Comparison of ENCODE assay signal across 25 cellular contexts in genomic region chr3:87335931-87336330, GRCh38. TPM values are rescaled to one million over a fixed set of nuclear protein-coding genes. Genes with fewer than 3 reads are reported as not detected.
DNase-seq lines count a peak whose midpoint lies in the region; ATAC-seq, FAIRE-seq and TF ChIP-seq lines count a peak whose summit lies in the region.
"Had no signal": no experiment of that assay in that cellular context is flagged by ENCODE, and none has a peak within 500 bp of the region (broad histone marks: within the 10 kb centered on the region; RNA-seq: fewer than 3 reads in every experiment).

No MANE protein-coding gene starts in this region.

- no peaks in the 10 kb centered on the region for H3K27me3 ChIP-seq in mammary epithelial cell (ENCODE audit: insufficient read depth, low read length)
- H3K27me3 ChIP-seq in breast epithelium = no peaks in the 10 kb centered on the region
- H3K27me3 ChIP-seq in endothelial cell of umbilical vein (ENCODE audit: control insufficient read depth in 2 of 2, insufficient read depth in 2 of 2, low read length in 2 of 2) = no peaks in the 10 kb centered on the region
- H3K27me3 ChIP-seq in CD4-positive, alpha-beta T cell (ENCODE audit: control insufficient read depth, insufficient read depth, low read length) = no peaks in the 10 kb centered on the region
- H3K27me3 ChIP-seq: BLaER1 treated with 17β-estradiol and CSF1 and Interleukin-3, amounts not matched to agents 10 nM and 100 nM; MG63 had no signal

- H3K79me2 ChIP-seq in mammary epithelial cell (ENCODE audit: insufficient read depth, low read length) = no peaks in the 10 kb centered on the region
- no peaks in the 10 kb centered on the region for H3K79me2 ChIP-seq in endothelial cell of umbilical vein (ENCODE audit: control insufficient read depth, insufficient read depth, low read length)

- peaks cover 18% of the 10 kb centered on the region for H3K4me1 ChIP-seq in mammary epithelial cell (ENCODE audit: insufficient read depth, low read length)
- H3K4me1 ChIP-seq in breast epithelium = no peaks in the 10 kb centered on the region
- H3K4me1 ChIP-seq in endothelial cell of umbilical vein (ENCODE audit: control insufficient read depth, extremely low read depth, insufficient read depth, low read length) = peaks cover 40% of the 10 kb centered on the region
- H3K4me1 ChIP-seq: BLaER1 treated with 17β-estradiol and CSF1 and Interleukin-3, amounts not matched to agents 10 nM and 100 nM had no signal

- no peak overlapping the region for H3K4me3 ChIP-seq in mammary epithelial cell (replicated peaks in 1 of 3; ENCODE audit: insufficient read depth in 1 of 3, low read depth in 2 of 3, low read length in 3 of 3)
- H3K4me3 ChIP-seq in breast epithelium = no peak overlapping the region
- H3K4me3 ChIP-seq in endothelial cell of umbilical vein (replicated peaks in 1 of 3; ENCODE audit: insufficient read depth in 1 of 3, low read depth in 1 of 3, low read length in 3 of 3) = no peak overlapping the region
- H3K4me3 ChIP-seq: BLaER1 treated with 17β-estradiol and CSF1 and Interleukin-3, amounts not matched to agents 10 nM and 100 nM; MG63 had no signal

- no peaks in the 10 kb centered on the region for H3K36me3 ChIP-seq in mammary epithelial cell (ENCODE audit: insufficient read depth, low read length)
- H3K36me3 ChIP-seq in breast epithelium = no peaks in the 10 kb centered on the region
- H3K36me3 ChIP-seq in endothelial cell of umbilical vein (ENCODE audit: control insufficient read depth in 2 of 2, extremely low read depth in 1 of 2, insufficient read depth in 2 of 2, low read length in 2 of 2) = no peaks in the 10 kb centered on the region
- H3K36me3 ChIP-seq: BLaER1 treated with 17β-estradiol and CSF1 and Interleukin-3, amounts not matched to agents 10 nM and 100 nM; MG63 had no signal

- no peaks in the 10 kb centered on the region for H3K27me3 Mint-ChIP-seq in CD4-positive, alpha-beta T cell
- H3K27me3 Mint-ChIP-seq: CD4-positive, alpha-beta memory T cell had no signal

- TF ChIP-seq CTCF in mammary epithelial cell (conservative IDR thresholded peaks at IDR 0.05 in 1 of 2, IDR thresholded peaks at IDR 0.05 in 1 of 2; ENCODE audit: extremely low read depth in 1 of 2, insufficient read depth in 1 of 2, low read depth in 1 of 2, low read length in 2 of 2) (no peak), breast epithelium (IDR thresholded peaks at IDR 0.05) (no peak), endothelial cell of umbilical vein (IDR thresholded peaks at IDR 0.05; ENCODE audit: extremely low read depth in 1 of 2, insufficient read depth in 1 of 2, low read depth in 1 of 2, low read length in 2 of 2) (no peak), omental fat pad (IDR thresholded peaks at IDR 0.05) (no peak)
- TF ChIP-seq CTCF in CD4-positive, alpha-beta T cell (IDR thresholded peaks at IDR 0.05) = no peak

- no peaks in the 10 kb centered on the region for H3K9me1 ChIP-seq in endothelial cell of umbilical vein (replicated peaks; ENCODE audit: control insufficient read depth, extremely low read depth, insufficient read depth, low read length)

- TF ChIP-seq POLR2A in breast epithelium (IDR thresholded peaks at IDR 0.05) (no peak), endothelial cell of umbilical vein (IDR thresholded peaks at IDR 0.05; ENCODE audit: low read depth, low read length) (no peak)

- H2AFZ ChIP-seq in mammary epithelial cell (ENCODE audit: low read depth, low read length) (peak overlapping the region; percentile 47), endothelial cell of umbilical vein (ENCODE audit: low read depth, low read length) (peak overlapping the region; percentile 59)

- CTCF ChIA-PET in mammary epithelial cell (lab: Charles Lee; ENCODE audit: low non-redundant PET) = no interaction called here
- CTCF ChIA-PET in endothelial cell of umbilical vein (lab: Charles Lee) = interaction anchor here (1.4 to 4.7 kb wide), 3 partner anchors 14 to 168 kb away, joined by 4 to 54 read pairs (median 4); no protein-coding TSS in a partner anchor
- CTCF ChIA-PET in CD4-positive, alpha-beta T cell (lab: Charles Lee) = no interaction called here

- no peaks in the 10 kb centered on the region for H3K9me3 Mint-ChIP-seq in CD4-positive, alpha-beta T cell

- H3K27ac ChIP-seq in mammary epithelial cell (ENCODE audit: insufficient read depth, low read depth, low read length) = no peak overlapping the region
- H3K27ac ChIP-seq in breast epithelium = no peak overlapping the region
- H3K27ac ChIP-seq in endothelial cell of umbilical vein (ENCODE audit: insufficient read depth, low read depth, low read length) = peak overlapping the region; percentile 39
- no peak overlapping the region for H3K27ac ChIP-seq in CD4-positive, alpha-beta T cell (ENCODE audit: low read depth, low read length)
- H3K27ac ChIP-seq: 22Rv1; BLaER1 treated with 17β-estradiol and CSF1 and Interleukin-3, amounts not matched to agents 10 nM and 100 nM had no signal

- dilution Hi-C loops in mammary epithelial cell (cut with HindIII; ENCODE audit: low sequenced_read_pairs) = no loop called here
- dilution Hi-C loops in endothelial cell of umbilical vein (cut with MboI; ENCODE audit: extremely low pct_ligation_motif_present, low sequenced_read_pairs) = no loop called here

- no peaks in the 10 kb centered on the region for H4K20me1 ChIP-seq in mammary epithelial cell (ENCODE audit: insufficient read depth, low read length)
- H4K20me1 ChIP-seq in endothelial cell of umbilical vein (replicated peaks; ENCODE audit: control insufficient read depth, extremely low read depth, insufficient read depth, low read length) = no peaks in the 10 kb centered on the region
- H4K20me1 ChIP-seq: BLaER1 treated with 17β-estradiol and CSF1 and Interleukin-3, amounts not matched to agents 10 nM and 100 nM had no signal

- DNase-seq in mammary epithelial cell (no peak), breast epithelium (ENCODE audit: low spot score in 2 of 2) (no peak), NCI-H69 (lab: John Stamatoyannopoulos, UW) (peak; percentile 7), endothelial cell of umbilical vein (ENCODE audit: low read depth, low spot score) (no peak), omental fat pad (ENCODE audit: low spot score) (no peak), posterior vena cava (ENCODE audit: low spot score) (no peak)
- no peak for DNase-seq in CD4-positive, alpha-beta T cell
- DNase-seq: AML-193; CD4-positive, alpha-beta memory T cell; COR-L47; DMS 273 treated with DMSO at 0.1 percent for 48 hours; DMS79 treated with DMSO at 0.1 percent for 48 hours; KG1; MG63; NCI-H1105 treated with DMSO at 0.1 percent for 48 hours; NCI-H146; NCI-H2029; NCI-H446; NCI-H526; SK-N-SH; SW 1271 had no signal

- H3K27ac Mint-ChIP-seq in CD4-positive, alpha-beta T cell = no peak overlapping the region
- H3K27ac Mint-ChIP-seq: CD4-positive, alpha-beta memory T cell had no signal

- H3K4me2 ChIP-seq in mammary epithelial cell (ENCODE audit: insufficient read depth, low read depth, low read length) (no peak overlapping the region), endothelial cell of umbilical vein (ENCODE audit: insufficient read depth, low read length) (no peak overlapping the region)
- H3K4me2 ChIP-seq: BLaER1 treated with 17β-estradiol and CSF1 and Interleukin-3, amounts not matched to agents 10 nM and 100 nM; SK-N-SH had no signal

- H3K9ac ChIP-seq in mammary epithelial cell (ENCODE audit: insufficient read depth, low read length) = no peak overlapping the region
- H3K9ac ChIP-seq in endothelial cell of umbilical vein (replicated peaks; ENCODE audit: extremely low read depth, insufficient read depth, low read length) = no peak overlapping the region
- H3K9ac ChIP-seq: BLaER1 treated with 17β-estradiol and CSF1 and Interleukin-3, amounts not matched to agents 10 nM and 100 nM; SK-N-SH had no signal

- in situ Hi-C loops in mammary epithelial cell (cut with MboI; ENCODE audit: low sequenced_read_pairs in 2 of 2) = no loop called here

- no peak overlapping the region for H3K4me3 Mint-ChIP-seq in CD4-positive, alpha-beta T cell
- H3K4me3 Mint-ChIP-seq: CD4-positive, alpha-beta memory T cell had no signal

- POLR2A ChIA-PET in endothelial cell of umbilical vein (lab: Charles Lee) = no interaction called here
- POLR2A ChIA-PET in CD4-positive, alpha-beta T cell (lab: Charles Lee) = no interaction called here

- H3K36me3 Mint-ChIP-seq in CD4-positive, alpha-beta T cell (ENCODE audit: low read depth) = no peaks in the 10 kb centered on the region
- H3K36me3 Mint-ChIP-seq: CD4-positive, alpha-beta memory T cell had no signal

- WGBS in mammary epithelial cell (ENCODE audit: low coverage, missing lambda C conversion rate) = 100% methylated on average over 1 of the region's 1 CpG

- intact Hi-C loops in mammary epithelial cell (cut with micrococcal nuclease) = no loop called here
- intact Hi-C loops in breast epithelium (cut with DNase I; ENCODE audit: low total_unique reads) = no loop called here
- intact Hi-C loops in endothelial cell of umbilical vein (cut with micrococcal nuclease) = no loop called here
- intact Hi-C loops in CD4-positive, alpha-beta T cell (cut with DNase I, micrococcal nuclease) = no loop called here
- intact Hi-C loops in posterior vena cava (cut with DNase I) = no loop called here

- ATAC-seq in omental fat pad (ENCODE audit: low FRiP score) (no peak), HG03342 (IDR thresholded peaks at IDR 0.05; ENCODE audit: unreplicated experiment) (no peak)
- ATAC-seq in CD4-positive, alpha-beta T cell (ENCODE audit: poor library complexity) = no peak

- H3K4me1 Mint-ChIP-seq in CD4-positive, alpha-beta T cell (ENCODE audit: low read depth) = no peaks in the 10 kb centered on the region

- FAIRE-seq in endothelial cell of umbilical vein (lab: Jason Lieb, UNC) = no peak
- FAIRE-seq: GM19239 had no signal

- H3K9me3 ChIP-seq in mammary epithelial cell (replicated peaks; ENCODE audit: insufficient read depth, low read length) (no peaks in the 10 kb centered on the region), breast epithelium (no peaks in the 10 kb centered on the region), endothelial cell of umbilical vein (replicated peaks; ENCODE audit: control insufficient read depth, insufficient read depth, low read length) (no peaks in the 10 kb centered on the region)
- H3K9me3 ChIP-seq in CD4-positive, alpha-beta T cell (ENCODE audit: control insufficient read depth, low read length) = no peaks in the 10 kb centered on the region
- H3K9me3 ChIP-seq: BLaER1 treated with 17β-estradiol and CSF1 and Interleukin-3, amounts not matched to agents 10 nM and 100 nM; MG63; SK-N-SH had no signal

- BruUV-seq in mammary epithelial cell (replicated peaks; lab: Mats Ljungman, UMichigan) (no TSS peak), endothelial cell of umbilical vein (replicated peaks; lab: Mats Ljungman, UMichigan) (no TSS peak)

RNA-seq across cellular contexts. Expression of gene POU1F1, which starts 59.5 kb away (rescaled TPM):
- total RNA-seq in mammary epithelial cell = not detected
- not detected for polyA plus RNA-seq in mammary epithelial cell
- polyA minus RNA-seq in mammary epithelial cell = not detected
- not detected for total RNA-seq in breast epithelium
- not detected in 2 replicates for total RNA-seq in endothelial cell of umbilical vein
- not detected in 2 replicates for polyA plus RNA-seq in endothelial cell of umbilical vein
- not detected in 2 replicates for polyA plus RNA-seq in endothelial cell of umbilical vein (2011; cell fraction: cytosol; rRNA removed)
- not detected in 2 replicates for polyA plus RNA-seq in endothelial cell of umbilical vein (2011; cell fraction: nucleus; rRNA removed)
- not detected in 2 replicates for polyA plus RNA-seq in endothelial cell of umbilical vein (2012)
- polyA minus RNA-seq in endothelial cell of umbilical vein = not detected in 2 replicates
- polyA minus RNA-seq in endothelial cell of umbilical vein (2011; cell fraction: cytosol; rRNA and poly(A)+ RNA removed) = not detected
- not detected in 2 replicates for polyA minus RNA-seq in endothelial cell of umbilical vein (2011; cell fraction: nucleus; rRNA and poly(A)+ RNA removed)
- not detected for total RNA-seq in omental fat pad
- not detected for total RNA-seq in CD4-positive, alpha-beta T cell
- total RNA-seq in posterior vena cava = not detected
- total RNA-seq: CD4-positive, alpha-beta memory T cell had no signal
- polyA plus RNA-seq: CD4-positive, alpha-beta memory T cell; SK-N-SH had no signal
